In the genomic region with DNA sequence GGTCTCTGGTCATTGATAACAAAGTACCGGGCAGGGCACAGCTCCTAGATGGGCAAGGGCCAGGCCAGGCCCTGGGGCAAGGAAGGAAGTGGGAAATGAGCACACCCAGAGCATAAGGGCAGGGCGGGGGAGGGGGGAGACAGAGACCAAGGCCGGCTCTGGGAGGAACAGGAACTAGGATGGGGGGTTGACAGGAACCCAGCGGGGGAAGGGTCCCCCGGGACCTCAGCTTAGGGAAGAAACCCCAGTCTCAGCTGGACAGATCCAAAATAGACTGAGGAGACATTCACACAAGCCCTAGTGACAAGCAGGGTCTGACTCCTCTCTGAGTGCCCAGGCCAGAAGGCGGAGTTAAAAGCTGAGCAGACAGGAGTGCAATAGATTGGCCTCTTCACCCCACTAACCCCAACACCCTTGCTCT, we compare ENCODE assay signal across 1 cellular context.
A peak's percentile ranks its signal among the peaks of the same experiment; 100 is the strongest.
TF ChIP-seq lines count a peak whose summit lies in the region.

No MANE protein-coding gene starts in this region.

TF ChIP-seq in HCT116, 20 proteins besides CTCF, POLR2A, EP300 and RAD21:
- TF ChIP-seq POLR2AphosphoS5 (IDR thresholded peaks at IDR 0.05; ENCODE audit: low read depth, low read length) (0 out of 2 replicates have a peak, but pooled peaks have one; percentile 12), TCF7L2 (IDR thresholded peaks at IDR 0.05; ENCODE audit: borderline replicate concordance, extremely low read depth, insufficient read depth, insufficient read length) (no peak)
